Comparison of ENCODE assay signal across 8 cellular contexts in genomic region chr6:83867527-83868161, GRCh38. TPM values are rescaled to one million over a fixed set of nuclear protein-coding genes. Genes with fewer than 3 reads are reported as not detected.
DNase-seq lines count a peak whose midpoint lies in the region; ATAC-seq, FAIRE-seq and TF ChIP-seq lines count a peak whose summit lies in the region.

No MANE protein-coding gene starts in this region.

- BruUV-seq in HepG2 (replicated peaks; lab: Mats Ljungman, UMichigan) = no TSS peak

- H3K9me3 Mint-ChIP-seq in activated T-helper 1 cell treated with anti-CD3 and anti-CD28 coated beads, Interleukin-12 subunit alpha, Interleukin-12 subunit beta, Interleukin-2, Interleukin-4 antibody, amounts not matched to agents 30 ng/mL and 10 ng/mL and 1 ng/mL, durations not matched to agents 14 hours and 24 hours and 36 hours = peaks cover 17% of the 10 kb centered on the region

- no peak overlapping the region for H3K4me3 Mint-ChIP-seq in activated T-helper 1 cell treated with anti-CD3 and anti-CD28 coated beads, Interleukin-12 subunit alpha, Interleukin-12 subunit beta, Interleukin-2, Interleukin-4 antibody, amounts not matched to agents 30 ng/mL and 10 ng/mL and 1 ng/mL, durations not matched to agents 14 hours and 24 hours and 36 hours

- TF ChIP-seq POLR2A in HepG2 (IDR thresholded peaks at IDR 0.05; ENCODE audit: insufficient read depth in 1 of 2, low read depth in 2 of 2, low read length in 2 of 2) = no peak

- H3K27ac Mint-ChIP-seq in activated T-helper 1 cell treated with anti-CD3 and anti-CD28 coated beads, Interleukin-12 subunit alpha, Interleukin-12 subunit beta, Interleukin-2, Interleukin-4 antibody, amounts not matched to agents 30 ng/mL and 10 ng/mL and 1 ng/mL, durations not matched to agents 14 hours and 24 hours and 36 hours = no peak overlapping the region

- H2AFZ ChIP-seq in HepG2 (ENCODE audit: low read length) = no peak overlapping the region

- TF ChIP-seq RAD21 in HepG2 (CRISPR knock-in tag; IDR thresholded peaks at IDR 0.05) = no peak

- DNase-seq in AG10803 (ENCODE audit: low read depth) (peak; percentile 97), HL-60 (ENCODE audit: low read depth in 1 of 2, low spot score in 1 of 2) (peak; percentile 56 to 58), amniotic epithelial cell (ENCODE audit: low read depth) (peak; percentile 91), HepG2 (ENCODE audit: low spot score) (no peak), AML-193 (lab: John Stamatoyannopoulos, UW) (no peak)
- DNase-seq in activated T-helper 1 cell treated with anti-CD3 and anti-CD28 coated beads, Interleukin-12 subunit alpha, Interleukin-12 subunit beta, Interleukin-2, Interleukin-4 antibody, amounts not matched to agents 30 ng/mL and 10 ng/mL and 1 ng/mL, durations not matched to agents 14 hours and 24 hours and 36 hours (ENCODE audit: low spot score) = no peak

- H3K27ac ChIP-seq in HL-60 (replicated peaks) (no peak overlapping the region), HepG2 (ENCODE audit: extremely low read length, insufficient read depth, low read length) (no peak overlapping the region)

- FAIRE-seq in HepG2 (lab: Jason Lieb, UNC) = no peak

- H3K27me3 Mint-ChIP-seq in activated T-helper 1 cell treated with anti-CD3 and anti-CD28 coated beads, Interleukin-12 subunit alpha, Interleukin-12 subunit beta, Interleukin-2, Interleukin-4 antibody, amounts not matched to agents 30 ng/mL and 10 ng/mL and 1 ng/mL, durations not matched to agents 14 hours and 24 hours and 36 hours (ENCODE audit: insufficient read depth) = no peaks in the 10 kb centered on the region

- no peak for TF ChIP-seq CTCF in AG10803 (conservative IDR thresholded peaks at IDR 0.05; ENCODE audit: low read length)
- no peak for TF ChIP-seq CTCF in HL-60 (IDR thresholded peaks at IDR 0.05; ENCODE audit: insufficient read depth, low read length)
- no peak for TF ChIP-seq CTCF in HepG2 (CRISPR knock-in tag; IDR thresholded peaks at IDR 0.05)

- no peaks in the 10 kb centered on the region for H3K4me1 ChIP-seq in HepG2 (ENCODE audit: insufficient read depth, low read length)

- H3K4me3 ChIP-seq in AG10803 (ENCODE audit: low read length) = no peak overlapping the region
- H3K4me3 ChIP-seq in HL-60 (replicated peaks; ENCODE audit: insufficient read depth, low read length) = no peak overlapping the region
- no peak overlapping the region for H3K4me3 ChIP-seq in HepG2 (replicated peaks in 1 of 3; ENCODE audit: insufficient read depth in 1 of 3, low read depth in 2 of 3, low read length in 3 of 3)

- no peaks in the 10 kb centered on the region for H3K27me3 ChIP-seq in HL-60 (ENCODE audit: insufficient read depth, poor library complexity, severe bottlenecking)
- no peaks in the 10 kb centered on the region for H3K27me3 ChIP-seq in HepG2 (ENCODE audit: control insufficient read depth in 1 of 2, insufficient read depth in 2 of 2, low read length in 2 of 2)

- no peak overlapping the region for H3K9ac ChIP-seq in HepG2 (ENCODE audit: insufficient read depth, low read depth, low read length)

- in situ Hi-C loops in HepG2 (cut with HindIII; ENCODE audit: extremely low pct_ligation_motif_present, low pct_unique_long_range_greater_than_20kb) = no loop called here

- WGBS in HepG2 (ENCODE audit: low lambda C conversion rate) = 85% methylated on average over 8 of the region's 9 CpGs

- no peaks in the 10 kb centered on the region for H4K20me1 ChIP-seq in HepG2 (ENCODE audit: insufficient read depth, low read length)

- peaks cover 1% of the 10 kb centered on the region for H3K4me1 Mint-ChIP-seq in activated T-helper 1 cell treated with anti-CD3 and anti-CD28 coated beads, Interleukin-12 subunit alpha, Interleukin-12 subunit beta, Interleukin-2, Interleukin-4 antibody, amounts not matched to agents 30 ng/mL and 10 ng/mL and 1 ng/mL, durations not matched to agents 14 hours and 24 hours and 36 hours (ENCODE audit: low read depth)

- TF ChIP-seq EP300 in HepG2 (IDR thresholded peaks at IDR 0.05; ENCODE audit: low read depth in 2 of 2, low read length in 2 of 2) (no peak), HepG2 (CRISPR knock-in tag; IDR thresholded peaks at IDR 0.05; ENCODE audit: borderline replicate concordance) (no peak)

- H3K4me2 ChIP-seq in HepG2 (ENCODE audit: low read depth, low read length) = no peak overlapping the region

- peaks cover 44% of the 10 kb centered on the region for H3K36me3 Mint-ChIP-seq in activated T-helper 1 cell treated with anti-CD3 and anti-CD28 coated beads, Interleukin-12 subunit alpha, Interleukin-12 subunit beta, Interleukin-2, Interleukin-4 antibody, amounts not matched to agents 30 ng/mL and 10 ng/mL and 1 ng/mL, durations not matched to agents 14 hours and 24 hours and 36 hours (ENCODE audit: low read depth)

- H3K79me2 ChIP-seq in HepG2 (ENCODE audit: insufficient read depth, low read length) = no peaks in the 10 kb centered on the region

- no peaks in the 10 kb centered on the region for H3K9me3 ChIP-seq in HepG2 (ENCODE audit: low read length)

- intact Hi-C loops in HepG2 (cut with micrococcal nuclease; ENCODE audit: unreplicated experiment) = no loop called here
- intact Hi-C loops in activated T-helper 1 cell treated with anti-CD3 and anti-CD28 coated beads, Interleukin-12 subunit alpha, Interleukin-12 subunit beta, Interleukin-2, Interleukin-4 antibody, amounts not matched to agents 30 ng/mL and 10 ng/mL and 1 ng/mL, durations not matched to agents 14 hours and 24 hours and 36 hours (cut with micrococcal nuclease) = no loop called here

- ATAC-seq in HepG2 (no peak), HG03139 (IDR thresholded peaks at IDR 0.05; ENCODE audit: unreplicated experiment) (no peak), GM21447 (IDR thresholded peaks at IDR 0.05; ENCODE audit: unreplicated experiment) (no peak)

- H3K36me3 ChIP-seq in HepG2 (replicated peaks in 1 of 2; ENCODE audit: control insufficient read depth in 1 of 2, insufficient read depth in 2 of 2, low read length in 2 of 2) = peaks cover 0 to 18% of the 10 kb centered on the region in 2 experiments; a peak in 2 of 5 replicates

- POLR2A ChIA-PET in HepG2 (lab: Yijun Ruan, JAX) = no interaction called here

- CTCF ChIA-PET in HepG2 (lab: Yijun Ruan, JAX; ENCODE audit: low intra/inter-chr PET ratio, low total read pairs) = no interaction called here

TF ChIP-seq in HepG2, 621 proteins besides CTCF, POLR2A, EP300 and RAD21 (continues in another document):
- TF ChIP-seq PHF8 (CRISPR knock-in tag; IDR thresholded peaks at IDR 0.05) = no peak

RNA-seq across cellular contexts. Expression of gene CYB5R4, which starts 8.2 kb away (rescaled TPM):
- total RNA-seq in HepG2 (2016; rRNA removed; fragmentation: Illumina TruSeq; extraction: Trizol) = 26.1 and 37.7 TPM in 2 replicates
- 11.7 and 12.3 TPM in 2 replicates for total RNA-seq in HepG2 (2016; cell fraction: cytosol; rRNA removed; fragmentation: Illumina TruSeq; extraction: Trizol; ENCODE audit: low read depth)
- 24.4 and 42.6 TPM in 2 replicates for total RNA-seq in HepG2 (2016; cell fraction: insoluble cytoplasmic fraction; rRNA removed; fragmentation: Illumina TruSeq; extraction: Trizol)
- total RNA-seq in HepG2 (2016; cell fraction: membrane; rRNA removed; fragmentation: Illumina TruSeq; extraction: Trizol) = 39.7 and 40.4 TPM in 2 replicates
- total RNA-seq in HepG2 (2016; cell fraction: nucleus; rRNA removed; fragmentation: Illumina TruSeq; extraction: Trizol) = 15.5 and 17.1 TPM in 2 replicates
- polyA plus RNA-seq in HepG2 (2011; rRNA removed) = 2.8 and 5.3 TPM in 2 replicates
- 1.2 and 1.7 TPM in 2 replicates for polyA plus RNA-seq in HepG2 (2011; cell fraction: cytosol; rRNA removed)
- 0.66 and 0.99 TPM in 2 replicates for polyA plus RNA-seq in HepG2 (2011; cell fraction: nucleus; rRNA removed)
- polyA plus RNA-seq in HepG2 (2012) = 5.0 and 5.5 TPM in 2 replicates
- polyA plus RNA-seq in HepG2 (2016; cell fraction: cytosol; fragmentation: Illumina TruSeq; extraction: Trizol; ENCODE audit: low read depth) = 15.2 and 17.6 TPM in 2 replicates
- polyA plus RNA-seq in HepG2 (2016; cell fraction: insoluble cytoplasmic fraction; fragmentation: Illumina TruSeq; extraction: Trizol; ENCODE audit: low read depth) = 27.8 and 32.3 TPM in 2 replicates
- polyA plus RNA-seq in HepG2 (2016; cell fraction: membrane; fragmentation: Illumina TruSeq; extraction: Trizol; ENCODE audit: low read depth) = 24.9 and 25.9 TPM in 2 replicates
- 9.3 and 11.2 TPM in 2 replicates for polyA plus RNA-seq in HepG2 (2016; cell fraction: nucleus; fragmentation: Illumina TruSeq; extraction: Trizol; ENCODE audit: insufficient read depth, low read depth)
- 0.96 and 2.3 TPM in 2 replicates for polyA minus RNA-seq in HepG2 (2011; rRNA and poly(A)+ RNA removed; ENCODE audit: low replicate concordance)
- polyA minus RNA-seq in HepG2 (2011; cell fraction: cytosol; rRNA and poly(A)+ RNA removed) = 1.2 and 3.7 TPM in 2 replicates
- 8.0 and 11.4 TPM in 2 replicates for polyA minus RNA-seq in HepG2 (2011; cell fraction: nucleus; rRNA and poly(A)+ RNA removed)
- total RNA-seq in activated T-helper 1 cell treated with anti-CD3 and anti-CD28 coated beads, Interleukin-12 subunit alpha, Interleukin-12 subunit beta, Interleukin-2, Interleukin-4 antibody, amounts not matched to agents 30 ng/mL and 10 ng/mL and 1 ng/mL, durations not matched to agents 14 hours and 24 hours and 36 hours = 24.5 and 25.3 TPM in 2 replicates

RNA-seq across cellular contexts. Expression of gene RIPPLY2, which starts 14.5 kb away (rescaled TPM):
- not detected in 2 replicates for total RNA-seq in HepG2 (2016; rRNA removed; fragmentation: Illumina TruSeq; extraction: Trizol)
- not detected in 2 replicates for total RNA-seq in HepG2 (2016; cell fraction: cytosol; rRNA removed; fragmentation: Illumina TruSeq; extraction: Trizol; ENCODE audit: low read depth)
- not detected in 2 replicates for total RNA-seq in HepG2 (2016; cell fraction: insoluble cytoplasmic fraction; rRNA removed; fragmentation: Illumina TruSeq; extraction: Trizol)
- not detected in 2 replicates for total RNA-seq in HepG2 (2016; cell fraction: membrane; rRNA removed; fragmentation: Illumina TruSeq; extraction: Trizol)
- not detected in 2 replicates for total RNA-seq in HepG2 (2016; cell fraction: nucleus; rRNA removed; fragmentation: Illumina TruSeq; extraction: Trizol)
- not detected in 2 replicates for polyA plus RNA-seq in HepG2 (2011; rRNA removed)
- polyA plus RNA-seq in HepG2 (2011; cell fraction: cytosol; rRNA removed) = not detected in 2 replicates
- polyA plus RNA-seq in HepG2 (2011; cell fraction: nucleus; rRNA removed) = not detected in 2 replicates
- not detected in 2 replicates for polyA plus RNA-seq in HepG2 (2012)
- not detected in 2 replicates for polyA plus RNA-seq in HepG2 (2016; cell fraction: cytosol; fragmentation: Illumina TruSeq; extraction: Trizol; ENCODE audit: low read depth)
- not detected in 2 replicates for polyA plus RNA-seq in HepG2 (2016; cell fraction: insoluble cytoplasmic fraction; fragmentation: Illumina TruSeq; extraction: Trizol; ENCODE audit: low read depth)
- polyA plus RNA-seq in HepG2 (2016; cell fraction: membrane; fragmentation: Illumina TruSeq; extraction: Trizol; ENCODE audit: low read depth) = not detected in 2 replicates
- polyA plus RNA-seq in HepG2 (2016; cell fraction: nucleus; fragmentation: Illumina TruSeq; extraction: Trizol; ENCODE audit: insufficient read depth, low read depth) = not detected in 2 replicates
- not detected in 2 replicates for polyA minus RNA-seq in HepG2 (2011; rRNA and poly(A)+ RNA removed; ENCODE audit: low replicate concordance)
- polyA minus RNA-seq in HepG2 (2011; cell fraction: cytosol; rRNA and poly(A)+ RNA removed) = not detected in 2 replicates
- polyA minus RNA-seq in HepG2 (2011; cell fraction: nucleus; rRNA and poly(A)+ RNA removed) = not detected in 2 replicates
- total RNA-seq in activated T-helper 1 cell treated with anti-CD3 and anti-CD28 coated beads, Interleukin-12 subunit alpha, Interleukin-12 subunit beta, Interleukin-2, Interleukin-4 antibody, amounts not matched to agents 30 ng/mL and 10 ng/mL and 1 ng/mL, durations not matched to agents 14 hours and 24 hours and 36 hours = not detected in 2 replicates

Comparison
In these comparisons a context has a peak if more than half of its experiments do, and no peak if none do; other contexts are left out.
1. DNase-seq: peak in AG10803 (single experiment), HL-60 (2 of 2) and amniotic epithelial cell (single experiment); none in HepG2 (single experiment), AML-193 (0 of 2) and activated T-helper 1 cell treated with anti-CD3 and anti-CD28 coated beads, Interleukin-12 subunit alpha, Interleukin-12 subunit beta, Interleukin-2, Interleukin-4 antibody, amounts not matched to agents 30 ng/mL and 10 ng/mL and 1 ng/mL, durations not matched to agents 14 hours and 24 hours and 36 hours (single experiment).